8 cellular contexts compared by ENCODE assay signal in genomic region chr20:45969712-45970634, GRCh38. TPM values are rescaled to one million over a fixed set of nuclear protein-coding genes. Genes with fewer than 3 reads are reported as not detected.
DNase-seq lines count a peak whose midpoint lies in the region; ATAC-seq, FAIRE-seq and TF ChIP-seq lines count a peak whose summit lies in the region.

No MANE protein-coding gene starts in this region.

- 39 to 51% methylated on average over 6 of the region's 6 CpGs for WGBS in pancreas, 2 donors

- intact Hi-C loops in pancreas (cut with DNase I): loop anchor here in 1 of 3 donors (5.0 to 10.0 kb wide), 2 partner anchors 83 to 145 kb away; partner anchors contain the start of genes SPATA25 and TNNC2

- peak; percentile 27 for DNase-seq in GDM1 (lab: John Stamatoyannopoulos, UW)
- peak; percentile 64 for DNase-seq in NCI-H2171 (lab: John Stamatoyannopoulos, UW)
- peak; percentile 52 for DNase-seq in fibroblast of the conjunctiva (ENCODE audit: low read depth)
- DNase-seq in pancreas: peak in 3 of 6 donors; percentile 11 to 50 (median 36)
- no peak for DNase-seq in NCI-H2029 (lab: John Stamatoyannopoulos, UW)

- H2AFZ ChIP-seq in ACC112 (ENCODE audit: low read length, unreplicated experiment): no peak overlapping the region

- H3K9me3 ChIP-seq in pancreas: no peaks in the 10 kb centered on the region

- H3K4me3 ChIP-seq in ACC112 (ENCODE audit: low read depth, low read length) (peak overlapping the region; percentile 79), WI38 (ENCODE audit: low read depth, low read length) (peak overlapping the region; percentile 89), pancreas (peak overlapping the region in 2 of 4 donors; percentile 71 to 77)

- H3K27me3 ChIP-seq in ACC112 (ENCODE audit: insufficient read depth, low read length) (no peaks in the 10 kb centered on the region), pancreas (no peaks in the 10 kb centered on the region)

- no peak for FAIRE-seq in pancreas (lab: Jason Lieb, UNC)

- no peak for ATAC-seq in pancreas
- ATAC-seq in GM19023 (IDR thresholded peaks at IDR 0.05; ENCODE audit: unreplicated experiment): no peak

- H3K4me1 ChIP-seq in ACC112 (ENCODE audit: control insufficient read depth, insufficient read depth, low read length, unreplicated experiment) (peaks cover 24% of the 10 kb centered on the region), pancreas (peaks cover 0 to 20% (median 8%) of the 10 kb centered on the region in 3 donors)

- H3K27ac ChIP-seq in ACC112 (ENCODE audit: low read depth, low read length) (peak overlapping the region; percentile 96), pancreas (peak overlapping the region in 1 of 4 donors; percentile 100)

- TF ChIP-seq CTCF in WI38 (IDR thresholded peaks at IDR 0.05; ENCODE audit: low read depth, low read length): peak; percentile 44; the same call in 1 of the 2 replicates
- peak; percentile 18 to 42 (median 28) for TF ChIP-seq CTCF in pancreas (IDR thresholded peaks at IDR 0.05)

- peaks cover 20% of the 10 kb centered on the region for H3K79me2 ChIP-seq in ACC112 (ENCODE audit: control insufficient read depth, insufficient read depth, low read length, unreplicated experiment)

- no peaks in the 10 kb centered on the region for H3K36me3 ChIP-seq in ACC112 (ENCODE audit: insufficient read depth, low read length)
- peaks cover 0 to 29% (median 0%) of the 10 kb centered on the region in 3 donors for H3K36me3 ChIP-seq in pancreas

RNA-seq across cellular contexts. Expression of gene ZNF335, which starts 2.0 kb away (rescaled TPM):
- total RNA-seq in pancreas: 10 to 100 TPM in 2 of 6 donors, 1 to 10 TPM in 4; 7.4 to 11.0 (median 7.5) TPM
- polyA plus RNA-seq in pancreas: 10 to 100 TPM; 24.4 to 27.4 TPM

RNA-seq across cellular contexts. Expression of gene PCIF1, which starts 35.5 kb away (rescaled TPM):
- 10 to 100 TPM; 13.3 to 19.2 (median 17.7) TPM for total RNA-seq in pancreas
- polyA plus RNA-seq in pancreas: 10 to 100 TPM; 22.9 to 34.9 TPM

RNA-seq across cellular contexts. Expression of gene MMP9, which starts 38.7 kb away (rescaled TPM):
- total RNA-seq in pancreas: 1 to 10 TPM in 1 of 6 donors, under 1 TPM in 4, not detected in 1; 0.19 to 1.3 (median 0.29) TPM
- under 1 TPM; 0.19 to 0.21 TPM for polyA plus RNA-seq in pancreas

RNA-seq across cellular contexts. Expression of gene PLTP, which starts 58.0 kb away (rescaled TPM):
- 100 to 1,000 TPM in 2 of 6 donors, 10 to 100 TPM in 4; 70.4 to 158 (median 95.1) TPM for total RNA-seq in pancreas
- polyA plus RNA-seq in pancreas: 10 to 100 TPM; 35.5 to 56.8 TPM

RNA-seq across cellular contexts. Expression of gene SLC12A5, which starts 59.0 kb away (rescaled TPM):
- total RNA-seq in pancreas: 1 to 10 TPM in 4 of 6 donors, under 1 TPM in 2; 0.35 to 2.2 (median 1.3) TPM
- 10 to 100 TPM; 12.9 to 21.5 TPM for polyA plus RNA-seq in pancreas
